Comparison of ENCODE assay signal across 21 cellular contexts in the genomic region with DNA sequence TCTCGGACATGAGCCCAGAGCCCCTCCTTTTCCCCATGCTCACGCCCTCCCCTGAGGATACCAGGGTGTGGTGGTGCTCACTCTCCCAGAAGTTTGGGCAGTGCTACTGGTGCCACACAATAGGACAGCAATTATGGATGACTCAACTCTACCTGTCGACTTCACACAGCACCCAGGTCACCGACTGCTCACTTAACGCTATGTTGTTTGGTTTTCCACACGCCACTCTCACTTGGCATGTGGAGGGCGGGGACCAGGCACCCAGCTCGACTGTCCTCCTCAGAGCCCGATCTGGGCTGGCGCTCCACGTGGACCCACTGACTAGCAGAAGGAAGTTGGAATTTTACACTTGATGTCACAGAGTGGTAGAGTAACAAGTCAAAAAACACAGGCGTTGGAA.
"Had no signal": no experiment of that assay in that cellular context is flagged by ENCODE, and none has a peak within 500 bp of the region (broad histone marks: within the 10 kb centered on the region; RNA-seq: fewer than 3 reads in every experiment).

No MANE protein-coding gene starts in this region.

- H3K27ac Mint-ChIP-seq: activated CD4-positive, alpha-beta memory T cell treated with anti-CD3 and anti-CD28 coated beads for 36 hours; activated CD4-positive, alpha-beta T cell treated with anti-CD3 and anti-CD28 coated beads, Interleukin-2, amount 10 ng/mL, durations not matched to agents 7 days and 5 days; activated naive CD8-positive, alpha-beta T cell treated with anti-CD3 and anti-CD28 coated beads, Interleukin-2, amount 10 ng/mL, durations not matched to agents 7 days and 5 days; activated T-helper 2 cell treated with anti-CD3 and anti-CD28 coated beads, Interferon-gamma antibody, Interleukin-2, Interleukin-4, amounts not matched to agents 10 μg/mL and 5 μg/mL and 100 μg/mL, durations not matched to agents 14 hours and 24 hours and 36 hours had no signal

- DNase-seq: activated CD4-positive, alpha-beta memory T cell treated with anti-CD3 and anti-CD28 coated beads for 36 hours; activated CD4-positive, alpha-beta T cell treated with anti-CD3 and anti-CD28 coated beads, Interleukin-2, amount 10 ng/mL, durations not matched to agents 7 days and 5 days; activated CD4-positive, CD25-positive, alpha-beta regulatory T cell; activated gamma-delta T cell treated with Interleukin-2 at 50 U/mL for 16 hours; activated naive CD4-positive, alpha-beta T cell treated with anti-CD3 and anti-CD28 coated beads, Interleukin-2, amount 50 U/mL, for 16 hours; activated naive CD8-positive, alpha-beta T cell treated with anti-CD3 and anti-CD28 coated beads, Interleukin-2, amount 10 ng/mL, durations not matched to agents 7 days and 5 days; activated T-cell treated with anti-CD3 and anti-CD28 coated beads for 4 hours; activated T-cell treated with anti-CD3 and anti-CD28 coated beads, Interleukin-2, amount 50 U/mL, for 48 hours; adrenal gland; NCI-H1436 treated with DMSO at 0.1 percent for 48 hours; NCI-H187; NCI-H446 treated with DMSO at 0.1 percent for 48 hours; NCI-H524 treated with DMSO at 0.1 percent for 48 hours; NCI-H774; NK-92 treated with Interleukin-12 subunit alpha and Interleukin-12 subunit beta, amount 100 ng/mL, for 24 hours; OCI-M1; RPMI8226; T-helper 1 cell had no signal

- H3K4me3 Mint-ChIP-seq: activated CD4-positive, alpha-beta memory T cell treated with anti-CD3 and anti-CD28 coated beads for 36 hours; activated CD4-positive, alpha-beta T cell treated with anti-CD3 and anti-CD28 coated beads, Interleukin-2, amount 10 ng/mL, durations not matched to agents 7 days and 5 days; activated naive CD8-positive, alpha-beta T cell treated with anti-CD3 and anti-CD28 coated beads, Interleukin-2, amount 10 ng/mL, durations not matched to agents 7 days and 5 days had no signal

- ATAC-seq: Panc1, Right ventricle myocardium inferior had no signal
